13 cellular contexts compared by ENCODE assay signal in the genomic region with DNA sequence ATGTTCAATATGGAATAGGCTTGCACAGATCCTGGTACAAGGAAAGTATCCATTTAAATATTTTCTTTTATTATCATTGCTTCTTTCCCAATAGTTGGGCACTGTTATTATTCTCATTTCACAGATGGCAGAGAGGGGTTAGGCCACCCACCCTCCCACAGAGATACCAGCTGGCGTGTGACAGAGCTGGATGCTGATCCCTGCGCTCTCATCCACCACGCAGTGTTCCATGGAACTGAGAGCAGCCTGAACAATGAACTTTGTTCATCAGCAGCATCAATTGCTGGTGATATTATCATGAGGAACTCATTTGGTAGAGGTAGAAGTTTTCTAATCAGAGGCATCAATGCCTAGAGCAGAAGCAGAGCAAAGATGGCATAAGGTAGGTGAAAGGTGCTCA.
"Had no signal": no experiment of that assay in that cellular context is flagged by ENCODE, and none has a peak within 500 bp of the region (broad histone marks: within the 10 kb centered on the region; RNA-seq: fewer than 3 reads in every experiment).

No MANE protein-coding gene starts in this region.

- H3K9me3 Mint-ChIP-seq: activated T-cell treated with anti-CD3 and anti-CD28 coated beads, Interleukin-2, amount 50 U/mL, for 24 hours; stimulated activated naive CD8-positive, alpha-beta T cell treated with anti-CD3 and anti-CD28 coated beads, Interleukin-15, Interleukin-2, amounts not matched to agents 100 ng/mL and 50 ng/mL, for 24 hours had no signal

- H3K4me3 Mint-ChIP-seq: activated CD4-positive, alpha-beta memory T cell treated with anti-CD3 and anti-CD28 coated beads, Interleukin-2, amount 10 ng/mL, durations not matched to agents 7 days and 5 days; activated T-cell treated with anti-CD3 and anti-CD28 coated beads, Interleukin-2, amount 50 U/mL, for 24 hours; stimulated activated naive CD8-positive, alpha-beta T cell treated with anti-CD3 and anti-CD28 coated beads, Interleukin-15, Interleukin-2, amounts not matched to agents 100 ng/mL and 50 ng/mL, for 24 hours had no signal

- DNase-seq: activated CD4-positive, alpha-beta memory T cell treated with anti-CD3 and anti-CD28 coated beads, Interleukin-2, amount 10 ng/mL, durations not matched to agents 7 days and 5 days; activated effector memory CD4-positive, alpha-beta T cell treated with Interleukin-2 at 50 U/mL for 16 hours; activated naive CD4-positive, alpha-beta T cell treated with anti-CD3 and anti-CD28 coated beads, Interleukin-2, amount 50 U/mL, for 16 hours; activated T-cell treated with anti-CD3 and anti-CD28 coated beads, Interleukin-2, amount 50 U/mL, for 24 hours; cortex of kidney; effector CD4-positive, alpha-beta T cell; glutamatergic neuron; left ventricle myocardium superior; testis; upper lobe of left lung had no signal

- H3K9me3 ChIP-seq: testis, upper lobe of left lung had no signal

- H3K36me3 ChIP-seq: upper lobe of left lung had no signal

- H3K27ac Mint-ChIP-seq: activated CD4-positive, alpha-beta memory T cell treated with anti-CD3 and anti-CD28 coated beads, Interleukin-2, amount 10 ng/mL, durations not matched to agents 7 days and 5 days; activated T-cell treated with anti-CD3 and anti-CD28 coated beads, Interleukin-2, amount 50 U/mL, for 24 hours; stimulated activated naive CD8-positive, alpha-beta T cell treated with anti-CD3 and anti-CD28 coated beads, Interleukin-15, Interleukin-2, amounts not matched to agents 100 ng/mL and 50 ng/mL, for 24 hours had no signal

- H3K27ac ChIP-seq: testis, upper lobe of left lung, VCaP had no signal

- H3K27me3 Mint-ChIP-seq: activated CD4-positive, alpha-beta memory T cell treated with anti-CD3 and anti-CD28 coated beads, Interleukin-2, amount 10 ng/mL, durations not matched to agents 7 days and 5 days; activated T-cell treated with anti-CD3 and anti-CD28 coated beads, Interleukin-2, amount 50 U/mL, for 24 hours; stimulated activated naive CD8-positive, alpha-beta T cell treated with anti-CD3 and anti-CD28 coated beads, Interleukin-15, Interleukin-2, amounts not matched to agents 100 ng/mL and 50 ng/mL, for 24 hours had no signal

- H3K27me3 ChIP-seq: testis, upper lobe of left lung had no signal

- H3K4me1 ChIP-seq: testis had no signal

- ATAC-seq: left ventricle myocardium superior, sciatic nerve had no signal

- H3K4me3 ChIP-seq: testis, upper lobe of left lung had no signal
